ENCODE assay signal across 27 cellular contexts in genomic region chr4:86818845-86819244, GRCh38. TPM values are rescaled to one million over a fixed set of nuclear protein-coding genes. Genes with fewer than 3 reads are reported as not detected.
DNase-seq lines count a peak whose midpoint lies in the region; ATAC-seq and TF ChIP-seq lines count a peak whose summit lies in the region.
"Had no signal": no experiment of that assay in that cellular context is flagged by ENCODE, and none has a peak within 500 bp of the region (broad histone marks: within the 10 kb centered on the region; RNA-seq: fewer than 3 reads in every experiment).

No MANE protein-coding gene starts in this region.

- H4K20me1 ChIP-seq in osteoblast (ENCODE audit: insufficient read depth, low read length), result no peaks in the 10 kb centered on the region

- H3K36me3 ChIP-seq in H7 (replicated peaks; ENCODE audit: control insufficient read depth, insufficient read depth, low read length), result no peaks in the 10 kb centered on the region; the same call in 1 of the 2 replicates
- peaks cover 17% of the 10 kb centered on the region for H3K36me3 ChIP-seq in osteoblast (ENCODE audit: insufficient read depth, low read length)
- H3K36me3 ChIP-seq: neutrophil had no signal

- H3K79me2 ChIP-seq in osteoblast (ENCODE audit: insufficient read depth, low read length), result no peaks in the 10 kb centered on the region

- H3K4me3 ChIP-seq in H7 (ENCODE audit: insufficient read depth, low read depth, low read length) (no peak overlapping the region), fibroblast of villous mesenchyme (ENCODE audit: low read depth, low read length) (no peak overlapping the region), osteoblast (ENCODE audit: insufficient read depth, low read length) (no peak overlapping the region)
- H3K4me3 ChIP-seq: psoas muscle, SK-N-MC, smooth muscle cell, upper lobe of right lung had no signal

- H3K27ac ChIP-seq in osteoblast (ENCODE audit: low read depth, low read length), result no peak overlapping the region
- H3K27ac ChIP-seq: KMS-11, neutrophil, psoas muscle, upper lobe of right lung had no signal

- ATAC-seq in GM19324 (IDR thresholded peaks at IDR 0.05; ENCODE audit: low FRiP score, unreplicated experiment) (no peak), HG03280 (IDR thresholded peaks at IDR 0.05; ENCODE audit: unreplicated experiment) (no peak), GM19351 (IDR thresholded peaks at IDR 0.05; ENCODE audit: unreplicated experiment) (no peak)
- ATAC-seq: left colon, psoas muscle, T-helper 17 cell, upper lobe of right lung had no signal

- TF ChIP-seq CTCF in fibroblast of villous mesenchyme (IDR thresholded peaks at IDR 0.05; ENCODE audit: insufficient read depth, low read depth, low read length), result peak; percentile 3
- TF ChIP-seq CTCF in osteoblast (IDR thresholded peaks at IDR 0.05; ENCODE audit: extremely low read depth, low read depth, low read length), result no peak
- no peak for TF ChIP-seq CTCF in GM10266 (IDR thresholded peaks at IDR 0.05; ENCODE audit: control insufficient read depth, insufficient read depth, low read depth, missing control alignments)

- peaks cover 5% of the 10 kb centered on the region for H3K9me3 ChIP-seq in osteoblast (ENCODE audit: low read depth, low read length)
- H3K9me3 ChIP-seq: neutrophil, psoas muscle, upper lobe of right lung had no signal

- H3K27me3 ChIP-seq in H7 (ENCODE audit: control insufficient read depth, insufficient read depth, low read length) (no peaks in the 10 kb centered on the region), osteoblast (ENCODE audit: insufficient read depth, low read length) (no peaks in the 10 kb centered on the region)
- H3K27me3 ChIP-seq: neutrophil, upper lobe of right lung had no signal

- H3K4me1 ChIP-seq in osteoblast (ENCODE audit: insufficient read depth, low read length), result no peaks in the 10 kb centered on the region
- H3K4me1 ChIP-seq: psoas muscle had no signal

- DNase-seq in H7 (peak; percentile 44), OCI-M1 (lab: John Stamatoyannopoulos, UW) (peak; percentile 6), fibroblast of villous mesenchyme (ENCODE audit: low read depth) (no peak), osteoblast (ENCODE audit: insufficient read length, low spot score, missing footprints) (peak; percentile 58), GM10266 (ENCODE audit: extremely low spot score) (no peak)
- DNase-seq: activated CD4-positive, alpha-beta T cell treated with anti-CD3 and anti-CD28 coated beads, Interleukin-2, amount 10 ng/mL, durations not matched to agents 24 days and 14 days; anterior cingulate cortex; CD8-positive, alpha-beta memory T cell; DMS79 treated with DMSO at 0.1 percent for 48 hours; left colon; NCI-H187; NCI-H526; psoas muscle; stimulated activated CD4-positive, alpha-beta T cell treated with anti-CD3 and anti-CD28 coated beads, Interleukin-2, amount 100 ng/mL, for 24 hours; substantia nigra; T-helper 17 cell; upper lobe of right lung had no signal

- no peak overlapping the region for H2AFZ ChIP-seq in osteoblast (ENCODE audit: low read length)

- no peak overlapping the region for H3K4me2 ChIP-seq in osteoblast (ENCODE audit: insufficient read depth, low read length)
- H3K4me2 ChIP-seq: KMS-11 had no signal

RNA-seq across cellular contexts. Expression of gene SLC10A6, which starts 30.3 kb away (rescaled TPM):
- total RNA-seq in H7 (2014; rRNA removed; shearing (Covaris generic)), result not detected in 2 replicates
- under 0.01 TPM in 1 of 2 replicates, not detected in the other for total RNA-seq in fibroblast of villous mesenchyme
- total RNA-seq in osteoblast, result not detected in 2 replicates
- total RNA-seq: activated CD4-positive, alpha-beta T cell treated with anti-CD3 and anti-CD28 coated beads, Interleukin-2, amount 10 ng/mL, durations not matched to agents 24 days and 14 days; activated T-helper 1 cell treated with anti-CD3 and anti-CD28 coated beads, Interleukin-12 subunit alpha, Interleukin-12 subunit beta, Interleukin-2, Interleukin-4 antibody, amounts not matched to agents 30 ng/mL and 10 ng/mL and 1 ng/mL, durations not matched to agents 14 hours and 24 hours and 36 hours; CD8-positive, alpha-beta memory T cell; myocyte; RPMI7951; T-helper 17 cell had no signal

Comparison
In these comparisons a context has a peak if more than half of its experiments do, and no peak if none do; other contexts are left out.
1. DNase-seq: peak in H7 (single experiment), OCI-M1 (single experiment) and osteoblast (single experiment); none in fibroblast of villous mesenchyme (single experiment) and GM10266 (single experiment).